8 cellular contexts compared by ENCODE assay signal in the genomic region with DNA sequence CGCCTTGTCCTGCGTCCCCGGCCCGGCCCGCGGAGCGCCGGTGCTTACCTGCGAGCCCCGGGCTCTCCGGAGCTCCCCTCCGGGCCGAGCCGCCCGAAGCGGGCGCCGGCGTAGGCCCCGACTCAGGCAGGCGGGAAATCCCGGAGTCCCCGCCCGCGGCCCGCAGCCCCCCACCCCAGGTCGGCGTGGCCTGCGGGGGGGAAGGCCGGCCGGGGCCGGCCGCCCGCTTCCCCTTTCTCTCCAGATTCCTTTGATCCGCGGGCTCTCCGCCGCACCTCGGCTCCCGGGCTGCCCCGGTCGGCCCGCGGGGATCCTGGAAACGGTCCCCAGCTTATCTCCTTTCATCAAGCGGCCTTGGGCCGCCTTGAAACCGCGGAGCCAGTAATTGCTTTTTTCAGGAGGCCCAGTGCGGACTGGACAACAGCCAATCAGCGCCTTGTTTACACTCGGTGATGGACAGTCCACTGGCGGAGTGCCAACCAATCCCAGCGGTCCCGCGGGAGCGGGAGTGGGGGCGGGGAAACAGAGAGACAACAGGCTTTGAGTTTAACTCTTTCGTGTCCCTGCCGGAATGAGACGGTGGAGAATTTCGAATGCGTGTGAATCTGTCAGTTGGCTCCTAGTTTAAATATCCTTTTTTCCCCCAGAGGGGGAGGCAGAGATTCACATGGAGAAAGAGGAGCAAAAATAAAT. TPM values are rescaled to one million over a fixed set of nuclear protein-coding genes. Genes with fewer than 3 reads are reported as not detected.
DNase-seq lines count a peak whose midpoint lies in the region; ATAC-seq, FAIRE-seq and TF ChIP-seq lines count a peak whose summit lies in the region.

No MANE protein-coding gene starts in this region.

- H3K36me3 ChIP-seq in Peyer's patch = no peaks in the 10 kb centered on the region
- no peaks in the 10 kb centered on the region for H3K36me3 ChIP-seq in pancreas

- H3K9me3 ChIP-seq in Peyer's patch = peaks cover 0 to 5% (median 0%) of the 10 kb centered on the region in 4 donors
- no peaks in the 10 kb centered on the region for H3K9me3 ChIP-seq in pancreas

- intact Hi-C loops in left ventricle myocardium superior (cut with micrococcal nuclease) (no loop called here), pancreas (cut with DNase I) (loop anchor here in 1 of 3 donors (10.0 kb wide), 1 partner anchor 99 kb away; a partner anchor contains a TSS)

- peak overlapping the region; percentile 48 to 94 (median 64) for H3K4me3 ChIP-seq in Peyer's patch
- peak overlapping the region; percentile 87 to 97 (median 92) for H3K4me3 ChIP-seq in pancreas

- peak overlapping the region; percentile 75 to 97 (median 94) for H3K27ac ChIP-seq in Peyer's patch
- peak overlapping the region; percentile 86 to 95 (median 93) for H3K27ac ChIP-seq in pancreas

- TF ChIP-seq CTCF in Peyer's patch (IDR thresholded peaks at IDR 0.05) = peak in 1 of 6 experiments; percentile 11
- TF ChIP-seq CTCF in pancreas (IDR thresholded peaks at IDR 0.05) = no peak

- H3K4me1 ChIP-seq in Peyer's patch (peaks cover 7 to 49% (median 24%) of the 10 kb centered on the region in 4 donors), pancreas (peaks cover 18 to 28% (median 24%) of the 10 kb centered on the region in 3 donors)

- H3K27me3 ChIP-seq in Peyer's patch (no peaks in the 10 kb centered on the region), pancreas (no peaks in the 10 kb centered on the region)

- 0 to 1% methylated on average over 42 to 63 of the region's 63 CpGs for WGBS in pancreas, 2 donors

- FAIRE-seq in pancreas (lab: Jason Lieb, UNC) (peak; percentile 94), urothelium cell line (lab: Jason Lieb, UNC) (peak; percentile 56)

- peak; percentile 100 for DNase-seq in Daoy (ENCODE audit: low read depth)
- DNase-seq in Kasumi-1 (lab: John Stamatoyannopoulos, UW) = peak; percentile 99
- DNase-seq in Peyer's patch = peak; percentile 79 to 100 (median 98)
- DNase-seq in anterior cingulate cortex (lab: John Stamatoyannopoulos, UW) = peak; percentile 85 to 100 (median 99)
- peak; percentile 100 for DNase-seq in left ventricle myocardium superior
- peak; percentile 100 for DNase-seq in pancreas
- peak; percentile 99 for DNase-seq in urothelium cell line (ENCODE audit: low spot score)

- peak; percentile 34 to 81 for TF ChIP-seq POLR2A in Peyer's patch (IDR thresholded peaks at IDR 0.05)

- ATAC-seq in left ventricle myocardium superior (peak; percentile 67), pancreas (peak; percentile 62 to 76 (median 64)), HG03439 (IDR thresholded peaks at IDR 0.05; ENCODE audit: unreplicated experiment) (no peak)

RNA-seq across cellular contexts. Expression of a gene that starts 1.4 kb away (rescaled TPM):
- total RNA-seq in Daoy (2014; rRNA removed; shearing (Covaris generic)) = 6.8 and 11.0 TPM in 2 replicates
- total RNA-seq in Peyer's patch (10 to 100 TPM; 11.6 to 43.0 (median 23.9) TPM), left ventricle myocardium superior (8.6 TPM), pancreas (10 to 100 TPM in 2 of 6 donors, 1 to 10 TPM in 4; 8.0 to 11.5 (median 9.6) TPM)
- 10 to 100 TPM; 11.4 to 24.1 TPM for polyA plus RNA-seq in pancreas
